Comparison of ENCODE assay signal across 1 cellular context in the genomic region with DNA sequence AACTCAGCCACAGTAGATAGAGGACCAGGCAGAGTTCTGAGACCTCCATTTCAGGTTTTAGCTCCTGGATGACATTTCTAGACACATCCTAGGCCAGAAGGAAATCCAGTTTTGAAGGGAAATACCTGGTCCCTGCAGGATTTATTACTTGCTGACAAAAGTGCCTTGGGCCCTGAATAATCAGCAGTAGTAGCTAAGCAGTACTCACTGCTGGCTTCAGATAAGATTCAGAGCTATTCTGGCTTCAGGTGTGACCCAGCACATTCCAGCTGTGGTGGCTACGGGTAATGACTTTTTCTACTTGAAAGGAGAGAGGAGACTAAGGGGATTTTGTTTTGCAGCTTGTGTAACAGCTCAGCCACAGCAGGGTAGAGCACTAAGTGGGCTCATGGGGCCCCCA.
TF ChIP-seq lines count a peak whose summit lies in the region.

No MANE protein-coding gene starts in this region.

TF ChIP-seq in K562, 482 proteins besides CTCF, POLR2A, EP300 and RAD21 (continued from another document and continues in another):
- TF ChIP-seq, protein P1, sequence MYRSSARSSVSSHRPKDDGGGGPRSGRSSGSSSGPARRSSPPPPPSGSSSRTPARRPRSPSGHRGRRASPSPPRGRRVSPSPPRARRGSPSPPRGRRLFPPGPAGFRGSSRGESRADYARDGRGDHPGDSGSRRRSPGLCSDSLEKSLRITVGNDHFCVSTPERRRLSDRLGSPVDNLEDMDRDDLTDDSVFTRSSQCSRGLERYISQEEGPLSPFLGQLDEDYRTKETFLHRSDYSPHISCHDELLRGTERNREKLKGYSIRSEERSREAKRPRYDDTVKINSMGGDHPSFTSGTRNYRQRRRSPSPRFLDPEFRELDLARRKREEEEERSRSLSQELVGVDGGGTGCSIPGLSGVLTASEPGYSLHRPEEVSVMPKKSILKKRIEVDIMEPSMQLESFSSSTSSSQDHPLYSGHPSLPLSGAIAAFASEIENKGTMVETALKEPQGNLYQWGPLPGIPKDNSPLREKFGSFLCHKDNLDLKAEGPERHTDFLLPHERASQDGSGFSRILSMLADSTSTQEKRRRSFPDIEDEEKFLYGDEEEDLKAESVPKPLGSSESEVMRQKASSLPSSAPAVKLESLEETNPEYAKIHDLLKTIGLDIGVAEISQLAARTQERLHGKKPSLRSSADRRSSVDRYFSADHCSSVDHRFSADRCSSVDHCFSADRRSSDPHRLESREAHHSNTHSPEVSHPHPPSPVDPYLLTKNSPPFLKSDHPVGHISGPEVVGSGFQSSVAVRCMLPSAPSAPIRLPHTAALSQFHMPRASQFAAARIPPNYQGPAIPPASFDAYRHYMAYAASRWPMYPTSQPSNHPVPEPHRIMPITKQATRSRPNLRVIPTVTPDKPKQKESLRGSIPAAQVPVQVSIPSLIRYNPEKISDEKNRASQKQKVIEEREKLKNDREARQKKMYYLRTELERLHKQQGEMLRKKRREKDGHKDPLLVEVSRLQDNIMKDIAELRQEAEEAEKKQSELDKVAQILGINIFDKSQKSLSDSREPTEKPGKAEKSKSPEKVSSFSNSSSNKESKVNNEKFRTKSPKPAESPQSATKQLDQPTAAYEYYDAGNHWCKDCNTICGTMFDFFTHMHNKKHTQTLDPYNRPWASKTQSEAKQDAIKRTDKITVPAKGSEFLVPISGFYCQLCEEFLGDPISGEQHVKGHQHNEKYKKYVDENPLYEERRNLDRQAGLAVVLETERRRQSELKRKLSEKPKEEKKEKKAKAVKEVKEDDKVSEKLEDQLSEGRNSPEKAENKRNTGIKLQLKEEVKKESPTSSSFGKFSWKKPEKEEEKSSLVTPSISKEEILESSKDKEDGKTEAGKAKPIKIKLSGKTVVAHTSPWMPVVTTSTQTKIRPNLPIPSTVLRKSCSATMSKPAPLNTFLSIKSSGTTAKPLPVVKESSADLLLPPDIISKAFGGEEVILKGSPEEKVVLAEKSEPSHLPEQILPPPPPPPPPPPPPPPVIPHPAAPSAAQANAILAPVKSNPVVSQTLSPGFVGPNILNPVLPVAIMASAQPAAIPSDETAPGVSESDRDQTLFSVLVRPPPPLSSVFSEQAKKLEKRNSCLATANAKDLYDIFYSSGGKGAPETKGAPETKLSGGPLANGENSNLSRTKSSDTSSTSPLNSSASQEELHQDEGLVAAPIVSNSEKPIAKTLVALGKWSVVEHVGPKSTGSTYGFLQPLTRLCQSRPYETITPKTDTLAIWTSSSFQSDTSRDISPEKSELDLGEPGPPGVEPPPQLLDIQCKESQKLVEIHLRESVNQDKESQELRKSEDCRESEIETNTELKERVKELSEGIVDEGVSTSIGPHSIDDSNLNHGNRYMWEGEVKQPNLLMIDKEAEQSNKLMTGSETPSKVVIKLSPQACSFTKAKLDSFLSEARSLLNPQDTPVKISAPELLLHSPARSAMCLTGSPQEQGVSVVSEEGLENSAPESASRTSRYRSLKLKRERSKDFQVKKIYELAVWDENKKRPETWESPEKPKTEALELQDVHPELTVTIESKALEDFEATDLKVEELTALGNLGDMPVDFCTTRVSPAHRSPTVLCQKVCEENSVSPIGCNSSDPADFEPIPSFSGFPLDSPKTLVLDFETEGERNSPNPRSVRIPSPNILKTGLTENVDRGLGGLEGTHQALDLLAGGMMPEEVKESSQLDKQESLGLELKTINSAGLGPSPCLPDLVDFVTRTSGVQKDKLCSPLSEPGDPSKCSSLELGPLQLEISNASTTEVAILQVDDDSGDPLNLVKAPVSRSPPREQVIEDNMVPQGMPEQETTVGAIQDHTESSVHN (IDR thresholded peaks at IDR 0.05; ENCODE audit: borderline replicate concordance in 1 of 2, low read depth in 1 of 2): 0 out of 4 replicates have a peak, but pooled peaks of 1 of the 2 experiments have one; percentile 45
- TF ChIP-seq RCOR1 (IDR thresholded peaks at IDR 0.05; ENCODE audit: borderline replicate concordance in 1 of 2, low read depth in 2 of 2, low read length in 2 of 2) (peak; percentile 86 to 95; a peak in 3 of 4 replicates), NR3C1 (CRISPR knock-in tag; IDR thresholded peaks at IDR 0.05) (no peak), ZNF79 (CRISPR knock-in tag; IDR thresholded peaks at IDR 0.05; ENCODE audit: low read depth) (no peak), ZSCAN32 (CRISPR knock-in tag; IDR thresholded peaks at IDR 0.05) (no peak), CHD1 (IDR thresholded peaks at IDR 0.05; ENCODE audit: low read length) (no peak), COPS2 (conservative IDR thresholded peaks at IDR 0.05) (no peak), ZNF436 (CRISPR knock-in tag; IDR thresholded peaks at IDR 0.05) (no peak), ELF4 (CRISPR knock-in tag; IDR thresholded peaks at IDR 0.05) (peak; percentile 83; the same call in 1 of the 2 replicates), NR1H2 (CRISPR knock-in tag; IDR thresholded peaks at IDR 0.05) (no peak), PHF8 (IDR thresholded peaks at IDR 0.05; ENCODE audit: borderline replicate concordance, low read length) (no peak), ZNF583 (CRISPR knock-in tag; IDR thresholded peaks at IDR 0.05) (no peak), POLR2H (tag; IDR thresholded peaks at IDR 0.05; ENCODE audit: low read depth) (no peak), SRSF3 (IDR thresholded peaks at IDR 0.05; ENCODE audit: insufficient read depth, low read length) (no peak), ZNF311 (CRISPR knock-in tag; IDR thresholded peaks at IDR 0.05) (no peak), MEF2D (tag; conservative IDR thresholded peaks at IDR 0.05; ENCODE audit: low read depth) (peak; percentile 90), HDAC6 (IDR thresholded peaks at IDR 0.05; ENCODE audit: low read depth, low read length) (no peak), PURB (CRISPR knock-in tag; IDR thresholded peaks at IDR 0.05; ENCODE audit: low read depth) (no peak), ZKSCAN8 (CRISPR knock-in tag; IDR thresholded peaks at IDR 0.05) (no peak), EGR1 (conservative IDR thresholded peaks at IDR 0.05) (no peak), HMG20B (CRISPR knock-in tag; IDR thresholded peaks at IDR 0.05) (no peak), NFIX (CRISPR knock-in tag; IDR thresholded peaks at IDR 0.05; ENCODE audit: low read depth) (no peak), TAF1 (IDR thresholded peaks at IDR 0.05; ENCODE audit: control insufficient read depth, extremely low read depth, insufficient read depth, low read length, severe bottlenecking) (no peak), GABPB1 (CRISPR knock-in tag; IDR thresholded peaks at IDR 0.05) (no peak), ILK (tag; IDR thresholded peaks at IDR 0.05; ENCODE audit: borderline replicate concordance, low read depth) (no peak), MECOM (CRISPR knock-in tag; IDR thresholded peaks at IDR 0.05) (no peak), IRF2 (CRISPR knock-in tag; IDR thresholded peaks at IDR 0.05) (no peak), TBP (optimal IDR thresholded peaks at IDR 0.05; ENCODE audit: low read depth, low read length) (no peak), SRSF9 (IDR thresholded peaks at IDR 0.05; ENCODE audit: borderline replicate concordance, low read depth, low read length) (no peak), TEAD2 (tag; IDR thresholded peaks at IDR 0.05) (peak; percentile 90), MCM2 (IDR thresholded peaks at IDR 0.05; ENCODE audit: low read depth) (no peak), SRSF7 (optimal IDR thresholded peaks at IDR 0.05; ENCODE audit: low read depth, low read length) (no peak), NUFIP1 (IDR thresholded peaks at IDR 0.05; ENCODE audit: partially characterized antibody) (no peak)
- TF ChIP-seq, protein P2, sequence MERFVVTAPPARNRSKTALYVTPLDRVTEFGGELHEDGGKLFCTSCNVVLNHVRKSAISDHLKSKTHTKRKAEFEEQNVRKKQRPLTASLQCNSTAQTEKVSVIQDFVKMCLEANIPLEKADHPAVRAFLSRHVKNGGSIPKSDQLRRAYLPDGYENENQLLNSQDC (CRISPR knock-in tag; IDR thresholded peaks at IDR 0.05): no peak
- TF ChIP-seq, protein P3, sequence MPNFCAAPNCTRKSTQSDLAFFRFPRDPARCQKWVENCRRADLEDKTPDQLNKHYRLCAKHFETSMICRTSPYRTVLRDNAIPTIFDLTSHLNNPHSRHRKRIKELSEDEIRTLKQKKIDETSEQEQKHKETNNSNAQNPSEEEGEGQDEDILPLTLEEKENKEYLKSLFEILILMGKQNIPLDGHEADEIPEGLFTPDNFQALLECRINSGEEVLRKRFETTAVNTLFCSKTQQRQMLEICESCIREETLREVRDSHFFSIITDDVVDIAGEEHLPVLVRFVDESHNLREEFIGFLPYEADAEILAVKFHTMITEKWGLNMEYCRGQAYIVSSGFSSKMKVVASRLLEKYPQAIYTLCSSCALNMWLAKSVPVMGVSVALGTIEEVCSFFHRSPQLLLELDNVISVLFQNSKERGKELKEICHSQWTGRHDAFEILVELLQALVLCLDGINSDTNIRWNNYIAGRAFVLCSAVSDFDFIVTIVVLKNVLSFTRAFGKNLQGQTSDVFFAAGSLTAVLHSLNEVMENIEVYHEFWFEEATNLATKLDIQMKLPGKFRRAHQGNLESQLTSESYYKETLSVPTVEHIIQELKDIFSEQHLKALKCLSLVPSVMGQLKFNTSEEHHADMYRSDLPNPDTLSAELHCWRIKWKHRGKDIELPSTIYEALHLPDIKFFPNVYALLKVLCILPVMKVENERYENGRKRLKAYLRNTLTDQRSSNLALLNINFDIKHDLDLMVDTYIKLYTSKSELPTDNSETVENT (CRISPR knock-in tag; IDR thresholded peaks at IDR 0.05): no peak
- TF ChIP-seq, protein P4, sequence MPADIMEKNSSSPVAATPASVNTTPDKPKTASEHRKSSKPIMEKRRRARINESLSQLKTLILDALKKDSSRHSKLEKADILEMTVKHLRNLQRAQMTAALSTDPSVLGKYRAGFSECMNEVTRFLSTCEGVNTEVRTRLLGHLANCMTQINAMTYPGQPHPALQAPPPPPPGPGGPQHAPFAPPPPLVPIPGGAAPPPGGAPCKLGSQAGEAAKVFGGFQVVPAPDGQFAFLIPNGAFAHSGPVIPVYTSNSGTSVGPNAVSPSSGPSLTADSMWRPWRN (IDR thresholded peaks at IDR 0.05; ENCODE audit: low read depth): peak; percentile 79
- TF ChIP-seq, protein P5, sequence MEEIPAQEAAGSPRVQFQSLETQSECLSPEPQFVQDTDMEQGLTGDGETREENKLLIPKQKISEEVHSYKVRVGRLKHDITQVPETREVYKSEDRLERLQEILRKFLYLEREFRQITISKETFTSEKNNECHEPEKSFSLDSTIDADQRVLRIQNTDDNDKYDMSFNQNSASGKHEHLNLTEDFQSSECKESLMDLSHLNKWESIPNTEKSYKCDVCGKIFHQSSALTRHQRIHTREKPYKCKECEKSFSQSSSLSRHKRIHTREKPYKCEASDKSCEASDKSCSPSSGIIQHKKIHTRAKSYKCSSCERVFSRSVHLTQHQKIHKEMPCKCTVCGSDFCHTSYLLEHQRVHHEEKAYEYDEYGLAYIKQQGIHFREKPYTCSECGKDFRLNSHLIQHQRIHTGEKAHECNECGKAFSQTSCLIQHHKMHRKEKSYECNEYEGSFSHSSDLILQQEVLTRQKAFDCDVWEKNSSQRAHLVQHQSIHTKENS (CRISPR knock-in tag; IDR thresholded peaks at IDR 0.05): no peak
- TF ChIP-seq, protein P6, sequence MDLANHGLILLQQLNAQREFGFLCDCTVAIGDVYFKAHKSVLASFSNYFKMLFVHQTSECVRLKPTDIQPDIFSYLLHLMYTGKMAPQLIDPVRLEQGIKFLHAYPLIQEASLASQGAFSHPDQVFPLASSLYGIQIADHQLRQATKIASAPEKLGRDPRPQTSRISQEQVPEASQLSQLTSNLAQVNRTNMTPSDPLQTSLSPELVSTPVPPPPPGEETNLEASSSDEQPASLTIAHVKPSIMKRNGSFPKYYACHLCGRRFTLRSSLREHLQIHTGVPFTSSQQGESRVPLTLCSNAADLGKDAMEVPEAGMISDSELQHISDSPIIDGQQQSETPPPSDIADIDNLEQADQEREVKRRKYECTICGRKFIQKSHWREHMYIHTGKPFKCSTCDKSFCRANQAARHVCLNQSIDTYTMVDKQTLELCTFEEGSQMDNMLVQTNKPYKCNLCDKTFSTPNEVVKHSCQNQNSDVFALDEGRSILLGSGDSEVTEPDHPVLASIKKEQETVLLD (IDR thresholded peaks at IDR 0.05): peak; percentile 29; the same call in 1 of the 2 replicates
- TF ChIP-seq, protein P7, sequence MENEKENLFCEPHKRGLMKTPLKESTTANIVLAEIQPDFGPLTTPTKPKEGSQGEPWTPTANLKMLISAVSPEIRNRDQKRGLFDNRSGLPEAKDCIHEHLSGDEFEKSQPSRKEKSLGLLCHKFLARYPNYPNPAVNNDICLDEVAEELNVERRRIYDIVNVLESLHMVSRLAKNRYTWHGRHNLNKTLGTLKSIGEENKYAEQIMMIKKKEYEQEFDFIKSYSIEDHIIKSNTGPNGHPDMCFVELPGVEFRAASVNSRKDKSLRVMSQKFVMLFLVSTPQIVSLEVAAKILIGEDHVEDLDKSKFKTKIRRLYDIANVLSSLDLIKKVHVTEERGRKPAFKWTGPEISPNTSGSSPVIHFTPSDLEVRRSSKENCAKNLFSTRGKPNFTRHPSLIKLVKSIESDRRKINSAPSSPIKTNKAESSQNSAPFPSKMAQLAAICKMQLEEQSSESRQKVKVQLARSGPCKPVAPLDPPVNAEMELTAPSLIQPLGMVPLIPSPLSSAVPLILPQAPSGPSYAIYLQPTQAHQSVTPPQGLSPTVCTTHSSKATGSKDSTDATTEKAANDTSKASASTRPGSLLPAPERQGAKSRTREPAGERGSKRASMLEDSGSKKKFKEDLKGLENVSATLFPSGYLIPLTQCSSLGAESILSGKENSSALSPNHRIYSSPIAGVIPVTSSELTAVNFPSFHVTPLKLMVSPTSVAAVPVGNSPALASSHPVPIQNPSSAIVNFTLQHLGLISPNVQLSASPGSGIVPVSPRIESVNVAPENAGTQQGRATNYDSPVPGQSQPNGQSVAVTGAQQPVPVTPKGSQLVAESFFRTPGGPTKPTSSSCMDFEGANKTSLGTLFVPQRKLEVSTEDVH (IDR thresholded peaks at IDR 0.05; ENCODE audit: low read depth, partially characterized antibody): no peak
- TF ChIP-seq, protein P8, sequence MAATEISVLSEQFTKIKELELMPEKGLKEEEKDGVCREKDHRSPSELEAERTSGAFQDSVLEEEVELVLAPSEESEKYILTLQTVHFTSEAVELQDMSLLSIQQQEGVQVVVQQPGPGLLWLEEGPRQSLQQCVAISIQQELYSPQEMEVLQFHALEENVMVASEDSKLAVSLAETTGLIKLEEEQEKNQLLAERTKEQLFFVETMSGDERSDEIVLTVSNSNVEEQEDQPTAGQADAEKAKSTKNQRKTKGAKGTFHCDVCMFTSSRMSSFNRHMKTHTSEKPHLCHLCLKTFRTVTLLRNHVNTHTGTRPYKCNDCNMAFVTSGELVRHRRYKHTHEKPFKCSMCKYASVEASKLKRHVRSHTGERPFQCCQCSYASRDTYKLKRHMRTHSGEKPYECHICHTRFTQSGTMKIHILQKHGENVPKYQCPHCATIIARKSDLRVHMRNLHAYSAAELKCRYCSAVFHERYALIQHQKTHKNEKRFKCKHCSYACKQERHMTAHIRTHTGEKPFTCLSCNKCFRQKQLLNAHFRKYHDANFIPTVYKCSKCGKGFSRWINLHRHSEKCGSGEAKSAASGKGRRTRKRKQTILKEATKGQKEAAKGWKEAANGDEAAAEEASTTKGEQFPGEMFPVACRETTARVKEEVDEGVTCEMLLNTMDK (IDR thresholded peaks at IDR 0.05; ENCODE audit: borderline replicate concordance, insufficient read depth, low read depth, low read length, poor library complexity, severe bottlenecking): no peak
